In the genomic region with DNA sequence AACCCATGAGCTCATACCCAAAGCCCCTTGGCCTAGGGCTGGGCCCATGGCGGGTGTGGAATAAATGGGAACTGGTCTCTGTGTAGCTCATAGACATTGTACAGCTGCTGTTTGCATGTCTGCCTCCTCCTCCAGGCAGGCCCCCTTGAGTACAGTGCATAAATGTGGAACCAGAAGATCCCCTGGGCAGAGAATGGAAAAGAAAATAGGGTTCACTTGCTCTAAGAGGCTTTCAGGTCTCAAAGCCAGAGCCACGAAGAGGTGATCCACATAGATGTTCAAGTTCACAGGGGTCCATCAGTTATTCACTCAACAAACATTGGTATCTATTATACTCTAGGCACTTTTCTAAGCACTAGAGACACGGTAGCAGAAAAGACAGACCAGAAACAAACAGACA, we compare ENCODE assay signal across 36 cellular contexts.
DNase-seq lines count a peak whose midpoint lies in the region; ATAC-seq, FAIRE-seq and TF ChIP-seq lines count a peak whose summit lies in the region.
"Had no signal": no experiment of that assay in that cellular context is flagged by ENCODE, and none has a peak within 500 bp of the region (broad histone marks: within the 10 kb centered on the region; RNA-seq: fewer than 3 reads in every experiment).

No MANE protein-coding gene starts in this region.

- no TSS peak for BruUV-seq in HepG2 (replicated peaks; lab: Mats Ljungman, UMichigan)
- BruUV-seq in K562 (replicated peaks; lab: Mats Ljungman, UMichigan), result no TSS peak

- H3K9me3 ChIP-seq in HepG2 (ENCODE audit: low read length) (no peaks in the 10 kb centered on the region), right lobe of liver (no peaks in the 10 kb centered on the region), A549 (no peaks in the 10 kb centered on the region), T-helper 17 cell (ENCODE audit: control insufficient read depth, low read length, poor library complexity, severe bottlenecking) (no peaks in the 10 kb centered on the region), K562 (replicated peaks; ENCODE audit: control insufficient read depth, insufficient read depth, low read depth, low read length) (no peaks in the 10 kb centered on the region), transverse colon (no peaks in the 10 kb centered on the region)
- H3K9me3 ChIP-seq: BE2C; BLaER1; BLaER1 treated with 17β-estradiol and CSF1 and Interleukin-3, amounts not matched to agents 10 nM and 100 nM; Caco-2 had no signal

- H3K9me1 ChIP-seq in K562 (ENCODE audit: control insufficient read depth, insufficient read depth, low read length), result no peaks in the 10 kb centered on the region

- no peak for TF ChIP-seq POLR2A in HepG2 (IDR thresholded peaks at IDR 0.05; ENCODE audit: insufficient read depth in 1 of 2, low read depth in 2 of 2, low read length in 2 of 2)
- TF ChIP-seq POLR2A in right lobe of liver (IDR thresholded peaks at IDR 0.05), result no peak
- TF ChIP-seq POLR2A in A549 (IDR thresholded peaks at IDR 0.05; ENCODE audit: low read length), result no peak
- TF ChIP-seq POLR2A in K562 (conservative IDR thresholded peaks at IDR 0.05), result no peak
- TF ChIP-seq POLR2A in transverse colon (IDR thresholded peaks at IDR 0.05), result no peak

- H3K4me3 ChIP-seq in HepG2 (replicated peaks in 1 of 3; ENCODE audit: insufficient read depth in 1 of 3, low read depth in 2 of 3, low read length in 3 of 3), result no peak overlapping the region
- H3K4me3 ChIP-seq in right lobe of liver, result no peak overlapping the region
- H3K4me3 ChIP-seq in A549, result no peak overlapping the region
- no peak overlapping the region for H3K4me3 ChIP-seq in K562
- H3K4me3 ChIP-seq in transverse colon, result no peak overlapping the region
- H3K4me3 ChIP-seq: BLaER1; BLaER1 treated with 17β-estradiol and CSF1 and Interleukin-3, amounts not matched to agents 10 nM and 100 nM had no signal

- CTCF ChIA-PET in HepG2 (lab: Yijun Ruan, JAX; ENCODE audit: low intra/inter-chr PET ratio, low total read pairs) (no interaction called here), A549 (lab: Yijun Ruan, JAX) (interaction anchor here (1.3 to 1.8 kb wide), 2 partner anchors 155 to 307 kb away, joined by 3 to 8 read pairs; no protein-coding TSS in a partner anchor), K562 (lab: Yijun Ruan, JAX; ENCODE audit: low intra/inter-chr PET ratio) (no interaction called here)
- CTCF ChIA-PET in activated CD8-positive, alpha-beta T cell treated with anti-CD3 and anti-CD28 coated beads, Interleukin-2, amount 10 ng/mL, durations not matched to agents 7 days and 5 days (lab: Charles Lee), result interaction anchor here (1.2 kb wide), 1 partner anchor 308 kb away, joined by 3 read pairs; no protein-coding TSS in a partner anchor

- POLR2A ChIA-PET in HepG2 (lab: Yijun Ruan, JAX) (no interaction called here), A549 (lab: Yijun Ruan, JAX) (no interaction called here), K562 (lab: Yijun Ruan, JAX) (no interaction called here)
- POLR2A ChIA-PET in activated CD8-positive, alpha-beta T cell treated with anti-CD3 and anti-CD28 coated beads, Interleukin-2, amount 10 ng/mL, durations not matched to agents 7 days and 5 days (lab: Charles Lee), result no interaction called here

- FAIRE-seq in HepG2 (lab: Jason Lieb, UNC) (no peak), A549 (lab: Jason Lieb, UNC) (no peak), K562 (lab: Jason Lieb, UNC) (no peak)
- FAIRE-seq: A204.1, D721Med had no signal

- in situ Hi-C loops in HepG2 (cut with HindIII; ENCODE audit: extremely low pct_ligation_motif_present, low pct_unique_long_range_greater_than_20kb) (no loop called here), K562 (cut with MboI) (loop anchor here (25.0 kb wide), 1 partner anchor 477 kb away; a partner anchor contains a TSS), transverse colon (cut with MboI; ENCODE audit: low pct_ligation_motif_present in 1 of 4, low pct_unique_long_range_greater_than_20kb in 1 of 4, low sequenced_read_pairs in 3 of 4) (loop anchor here in 2 of 4 donors (10.0 to 25.0 kb wide), 3 partner anchors 277 to 477 kb away; a partner anchor contains a TSS)

- H3K36me3 Mint-ChIP-seq in T-helper 17 cell (ENCODE audit: low read depth), result no peaks in the 10 kb centered on the region
- H3K36me3 Mint-ChIP-seq in activated CD8-positive, alpha-beta T cell treated with anti-CD3 and anti-CD28 coated beads, Interleukin-2, amount 10 ng/mL, durations not matched to agents 7 days and 5 days (ENCODE audit: low read depth), result no peaks in the 10 kb centered on the region
- H3K36me3 Mint-ChIP-seq: CD14-positive monocyte; CD4-positive, alpha-beta memory T cell; CD4-positive, CD25-positive, alpha-beta regulatory T cell; CD8-positive, alpha-beta memory T cell; CD8-positive, alpha-beta T cell had no signal

- TF ChIP-seq RAD21 in HepG2 (CRISPR knock-in tag; IDR thresholded peaks at IDR 0.05) (no peak), A549 (conservative IDR thresholded peaks at IDR 0.05 in 1 of 2, IDR thresholded peaks at IDR 0.05 in 1 of 2) (no peak), K562 (CRISPR knock-in tag; conservative IDR thresholded peaks at IDR 0.05 in 1 of 2, IDR thresholded peaks at IDR 0.05 in 1 of 2) (no peak)

- H3K79me2 ChIP-seq in HepG2 (ENCODE audit: insufficient read depth, low read length), result no peaks in the 10 kb centered on the region
- no peaks in the 10 kb centered on the region for H3K79me2 ChIP-seq in K562 (ENCODE audit: control insufficient read depth, insufficient read depth, low read length)

- peaks cover 19% of the 10 kb centered on the region for H3K27me3 Mint-ChIP-seq in T-helper 17 cell
- no peaks in the 10 kb centered on the region for H3K27me3 Mint-ChIP-seq in activated CD8-positive, alpha-beta T cell treated with anti-CD3 and anti-CD28 coated beads, Interleukin-2, amount 10 ng/mL, durations not matched to agents 7 days and 5 days (ENCODE audit: low read depth)

- no peaks in the 10 kb centered on the region for H3K4me1 ChIP-seq in HepG2 (ENCODE audit: insufficient read depth, low read length)
- H3K4me1 ChIP-seq in right lobe of liver, result no peaks in the 10 kb centered on the region
- no peaks in the 10 kb centered on the region for H3K4me1 ChIP-seq in A549
- peaks cover 0 to 7% of the 10 kb centered on the region in 2 experiments; a peak in 1 of 5 replicates for H3K4me1 ChIP-seq in K562 (replicated peaks in 1 of 2; ENCODE audit: control insufficient read depth in 2 of 2, insufficient read depth in 2 of 2, low read length in 2 of 2)
- no peaks in the 10 kb centered on the region for H3K4me1 ChIP-seq in transverse colon
- H3K4me1 ChIP-seq: BE2C, BLaER1, Caco-2 had no signal

- no peaks in the 10 kb centered on the region for H3K27me3 ChIP-seq in HepG2 (ENCODE audit: control insufficient read depth in 1 of 2, insufficient read depth in 2 of 2, low read length in 2 of 2)
- no peaks in the 10 kb centered on the region for H3K27me3 ChIP-seq in right lobe of liver
- H3K27me3 ChIP-seq in K562 (ENCODE audit: control insufficient read depth in 2 of 2, insufficient read depth in 2 of 2, low read length in 2 of 2), result peaks cover 0 to 4% of the 10 kb centered on the region in 2 experiments; a peak in 1 of 5 replicates
- H3K27me3 ChIP-seq in transverse colon, result peaks cover 15% of the 10 kb centered on the region
- H3K27me3 ChIP-seq: BE2C; BLaER1; BLaER1 treated with 17β-estradiol and CSF1 and Interleukin-3, amounts not matched to agents 10 nM and 100 nM had no signal

- no peaks in the 10 kb centered on the region for H3K4me1 Mint-ChIP-seq in T-helper 17 cell
- no peaks in the 10 kb centered on the region for H3K4me1 Mint-ChIP-seq in activated CD8-positive, alpha-beta T cell treated with anti-CD3 and anti-CD28 coated beads, Interleukin-2, amount 10 ng/mL, durations not matched to agents 7 days and 5 days (ENCODE audit: low read depth)
- H3K4me1 Mint-ChIP-seq: CD14-positive monocyte; CD4-positive, alpha-beta memory T cell had no signal

- H3K9ac ChIP-seq in HepG2 (ENCODE audit: insufficient read depth, low read depth, low read length) (no peak overlapping the region), K562 (ENCODE audit: insufficient read depth in 1 of 2, low read depth in 2 of 2, low read length in 2 of 2) (no peak overlapping the region)
- H3K9ac ChIP-seq: BLaER1; BLaER1 treated with 17β-estradiol and CSF1 and Interleukin-3, amounts not matched to agents 10 nM and 100 nM had no signal

- H3K27ac Mint-ChIP-seq in T-helper 17 cell, result no peak overlapping the region
- no peak overlapping the region for H3K27ac Mint-ChIP-seq in activated CD8-positive, alpha-beta T cell treated with anti-CD3 and anti-CD28 coated beads, Interleukin-2, amount 10 ng/mL, durations not matched to agents 7 days and 5 days
- H3K27ac Mint-ChIP-seq: B cell; CD14-positive monocyte; CD4-positive, alpha-beta memory T cell; CD4-positive, alpha-beta T cell; CD8-positive, alpha-beta T cell had no signal

- H4K20me1 ChIP-seq in HepG2 (ENCODE audit: insufficient read depth, low read length) (no peaks in the 10 kb centered on the region), K562 (replicated peaks; ENCODE audit: control insufficient read depth, insufficient read depth, low read length) (no peaks in the 10 kb centered on the region; the same call in 1 of the 2 replicates)
- H4K20me1 ChIP-seq: BLaER1; BLaER1 treated with 17β-estradiol and CSF1 and Interleukin-3, amounts not matched to agents 10 nM and 100 nM had no signal

- H3K27ac ChIP-seq in HepG2 (ENCODE audit: extremely low read length, insufficient read depth, low read length), result no peak overlapping the region
- no peak overlapping the region for H3K27ac ChIP-seq in right lobe of liver
- H3K27ac ChIP-seq in A549, result no peak overlapping the region
- no peak overlapping the region for H3K27ac ChIP-seq in K562 (ENCODE audit: extremely low read depth, low read depth, low read length)
- H3K27ac ChIP-seq in transverse colon, result no peak overlapping the region
- H3K27ac ChIP-seq: 22Rv1; BLaER1; BLaER1 treated with 17β-estradiol and CSF1 and Interleukin-3, amounts not matched to agents 10 nM and 100 nM; C4-2B had no signal

- H3K4me2 ChIP-seq in HepG2 (ENCODE audit: low read depth, low read length) (no peak overlapping the region), A549 (no peak overlapping the region), K562 (ENCODE audit: insufficient read depth, low read length) (no peak overlapping the region)
- H3K4me2 ChIP-seq: BLaER1; BLaER1 treated with 17β-estradiol and CSF1 and Interleukin-3, amounts not matched to agents 10 nM and 100 nM had no signal

- ATAC-seq in HepG2 (no peak), right lobe of liver (no peak), A549 (no peak), T-helper 17 cell (no peak), K562 (no peak)
- ATAC-seq in activated CD8-positive, alpha-beta T cell treated with anti-CD3 and anti-CD28 coated beads, Interleukin-2, amount 10 ng/mL, durations not matched to agents 7 days and 5 days, result no peak
- ATAC-seq: CD8-positive, alpha-beta T cell had no signal

- H3K36me3 ChIP-seq in HepG2 (replicated peaks in 1 of 2; ENCODE audit: control insufficient read depth in 1 of 2, insufficient read depth in 2 of 2, low read length in 2 of 2) (no peaks in the 10 kb centered on the region), right lobe of liver (no peaks in the 10 kb centered on the region), K562 (ENCODE audit: control insufficient read depth, insufficient read depth, low read length) (no peaks in the 10 kb centered on the region), transverse colon (no peaks in the 10 kb centered on the region)
- H3K36me3 ChIP-seq: BE2C; BLaER1; BLaER1 treated with 17β-estradiol and CSF1 and Interleukin-3, amounts not matched to agents 10 nM and 100 nM had no signal

- no peaks in the 10 kb centered on the region for H3K9me3 Mint-ChIP-seq in activated CD8-positive, alpha-beta T cell treated with anti-CD3 and anti-CD28 coated beads, Interleukin-2, amount 10 ng/mL, durations not matched to agents 7 days and 5 days (ENCODE audit: insufficient read depth)
- H3K9me3 Mint-ChIP-seq: CD4-positive, alpha-beta memory T cell; CD4-positive, alpha-beta T cell; CD8-positive, alpha-beta memory T cell; CD8-positive, alpha-beta T cell had no signal

- H2AFZ ChIP-seq in HepG2 (ENCODE audit: low read length), result no peak overlapping the region
- no peak overlapping the region for H2AFZ ChIP-seq in K562 (ENCODE audit: low read depth, low read length)

- peak overlapping the region; percentile 31 for H3K4me3 Mint-ChIP-seq in T-helper 17 cell
- H3K4me3 Mint-ChIP-seq in activated CD8-positive, alpha-beta T cell treated with anti-CD3 and anti-CD28 coated beads, Interleukin-2, amount 10 ng/mL, durations not matched to agents 7 days and 5 days, result no peak overlapping the region
- H3K4me3 Mint-ChIP-seq: B cell; CD14-positive monocyte; CD4-positive, alpha-beta memory T cell; CD4-positive, alpha-beta T cell; CD4-positive, CD25-positive, alpha-beta regulatory T cell; CD8-positive, alpha-beta memory T cell; CD8-positive, alpha-beta T cell had no signal

- TF ChIP-seq EP300 in HepG2 (IDR thresholded peaks at IDR 0.05; ENCODE audit: low read depth in 2 of 2, low read length in 2 of 2) (no peak), HepG2 (CRISPR knock-in tag; IDR thresholded peaks at IDR 0.05; ENCODE audit: borderline replicate concordance) (no peak), A549 (IDR thresholded peaks at IDR 0.05) (no peak), K562 (IDR thresholded peaks at IDR 0.05; ENCODE audit: low read length) (no peak), transverse colon (IDR thresholded peaks at IDR 0.05; ENCODE audit: low read depth) (no peak)

- 22% methylated on average over 3 of the region's 3 CpGs for WGBS in HepG2 (ENCODE audit: low lambda C conversion rate)
- WGBS in right lobe of liver (ENCODE audit: insufficient coverage, low coverage, low lambda C conversion rate, missing lambda C conversion rate), result 28% methylated on average over 3 of the region's 3 CpGs
- WGBS in A549 (ENCODE audit: missing lambda C conversion rate), result 15% methylated on average over 3 of the region's 3 CpGs
- WGBS in K562 (ENCODE audit: insufficient coverage, low coverage, missing lambda C conversion rate), result 2% methylated on average over 3 of the region's 3 CpGs
- WGBS in transverse colon (ENCODE audit: low coverage in 1 of 2), 2 donors, result 32 to 68% methylated on average over 2 to 3 of the region's 3 CpGs

- no peak for TF ChIP-seq CTCF in HepG2 (CRISPR knock-in tag; IDR thresholded peaks at IDR 0.05)
- no peak for TF ChIP-seq CTCF in right lobe of liver (IDR thresholded peaks at IDR 0.05)
- TF ChIP-seq CTCF in A549 (IDR thresholded peaks at IDR 0.05), result no peak
- TF ChIP-seq CTCF in K562 (IDR thresholded peaks at IDR 0.05 in 2 of 3, conservative IDR thresholded peaks at IDR 0.05 in 1 of 3; ENCODE audit: insufficient read depth in 2 of 3, low read depth in 1 of 3, low read length in 3 of 3), result no peak
- TF ChIP-seq CTCF in transverse colon (IDR thresholded peaks at IDR 0.05), result no peak

- intact Hi-C loops in HepG2 (cut with micrococcal nuclease; ENCODE audit: unreplicated experiment) (no loop called here), right lobe of liver (cut with DNase I) (loop anchor here (10.0 kb wide), 2 partner anchors 129 to 301 kb away; no protein-coding TSS in a partner anchor), K562 (cut with micrococcal nuclease) (loop anchor here (10.0 kb wide), 1 partner anchor 141 kb away; no protein-coding TSS in a partner anchor), transverse colon (cut with DNase I; ENCODE audit: low total_unique reads) (no loop called here)

- DNase-seq in HepG2 (ENCODE audit: low spot score) (no peak), right lobe of liver (no peak), A549 (ENCODE audit: low read depth in 1 of 2, low spot score in 1 of 2) (no peak), T-helper 17 cell (no peak), K562 (ENCODE audit: extremely low read depth in 1 of 4, low spot score in 3 of 4) (no peak), NCI-H2196 treated with DMSO at 0.1 percent for 48 hours (lab: John Stamatoyannopoulos, UW; ENCODE audit: unreplicated experiment) (no peak), transverse colon (no peak)
- DNase-seq in activated CD8-positive, alpha-beta T cell treated with anti-CD3 and anti-CD28 coated beads, Interleukin-2, amount 10 ng/mL, durations not matched to agents 7 days and 5 days, result no peak
- DNase-seq: 8988T; ACHN; AML-193; BE2C; C1 segment of cervical spinal cord; Caco-2; Calu3; CD4-positive, alpha-beta memory T cell; CD4-positive, alpha-beta T cell; CD4-positive, CD25-positive, alpha-beta regulatory T cell; CD8-positive, alpha-beta memory T cell; CD8-positive, alpha-beta T cell; COR-L47; DMS 273 treated with DMSO at 0.1 percent for 48 hours; DMS153; DMS53; DMS79; DMS79 treated with DMSO at 0.1 percent for 48 hours; DND-41; EL had no signal

Comparison
In these comparisons a context has a peak if more than half of its experiments do, and no peak if none do; other contexts are left out.
1. intact Hi-C loops: an anchor here in right lobe of liver (10.0 kb wide) and K562 (10.0 kb wide); none called in HepG2 and transverse colon.
2. CTCF ChIA-PET loops: an anchor here in A549 (1.3 to 1.8 kb wide) and activated CD8-positive, alpha-beta T cell treated with anti-CD3 and anti-CD28 coated beads, Interleukin-2, amount 10 ng/mL, durations not matched to agents 7 days and 5 days (1.2 kb wide); none called in HepG2 and K562.